In genomic region chr3:197508924-197509775, GRCh38 we compare ENCODE assay signal across 1 cellular context.
TF ChIP-seq lines count a peak whose summit lies in the region.

No MANE protein-coding gene starts in this region.

TF ChIP-seq in K562, 482 proteins besides CTCF, POLR2A, EP300 and RAD21:
- TF ChIP-seq SMARCA5 (IDR thresholded peaks at IDR 0.05) (0 out of 2 replicates have a peak, but pooled peaks have one; percentile 65), ZBTB9 (CRISPR knock-in tag; IDR thresholded peaks at IDR 0.05) (no peak), ZNF518B (CRISPR knock-in tag; IDR thresholded peaks at IDR 0.05) (no peak), KDM1A (IDR thresholded peaks at IDR 0.05) (peak; percentile 15 to 23; a peak in 1 of 4 replicates), ADNP (tag; IDR thresholded peaks at IDR 0.05) (peak; percentile 40; the same call in 1 of the 2 replicates), BCOR (IDR thresholded peaks at IDR 0.05) (peak; percentile 83)
TF ChIP-seq in K562: peak in this region for 4.
